In genomic region chr1:116231752-116232151, GRCh38 we compare ENCODE assay signal across 1 cellular context.
TF ChIP-seq lines count a peak whose summit lies in the region.

No MANE protein-coding gene starts in this region.

TF ChIP-seq in HepG2, 621 proteins besides CTCF, POLR2A, EP300 and RAD21:
- no peak for TF ChIP-seq TFAP4 (IDR thresholded peaks at IDR 0.05; ENCODE audit: borderline replicate concordance, low read depth)
- no peak for TF ChIP-seq THAP7 (CRISPR knock-in tag; IDR thresholded peaks at IDR 0.05)
- no peak for TF ChIP-seq ZNF629 (CRISPR knock-in tag; conservative IDR thresholded peaks at IDR 0.05)
- TF ChIP-seq NR2F2 (IDR thresholded peaks at IDR 0.05; ENCODE audit: borderline replicate concordance, low read depth) = no peak
- TF ChIP-seq DMTF1 (CRISPR knock-in tag; IDR thresholded peaks at IDR 0.05) = no peak
- TF ChIP-seq ATF7 (IDR thresholded peaks at IDR 0.05) = no peak
- no peak for TF ChIP-seq ATF7 (CRISPR knock-in tag; IDR thresholded peaks at IDR 0.05)
- no peak for TF ChIP-seq CREB1 (IDR thresholded peaks at IDR 0.05)
- no peak for TF ChIP-seq CREB1 (CRISPR knock-in tag; IDR thresholded peaks at IDR 0.05)
- TF ChIP-seq ZNF7 (CRISPR knock-in tag; IDR thresholded peaks at IDR 0.05) = no peak
- TF ChIP-seq IRX3 (CRISPR knock-in tag; IDR thresholded peaks at IDR 0.05; ENCODE audit: borderline replicate concordance, low read depth) = no peak
- TF ChIP-seq ZNF281 (CRISPR knock-in tag; IDR thresholded peaks at IDR 0.05; ENCODE audit: borderline replicate concordance) = no peak
- no peak for TF ChIP-seq SOX13 (IDR thresholded peaks at IDR 0.05)
- no peak for TF ChIP-seq SOX13 (CRISPR knock-in tag; conservative IDR thresholded peaks at IDR 0.05 in 1 of 2, IDR thresholded peaks at IDR 0.05 in 1 of 2)
- no peak for TF ChIP-seq ZBTB26 (CRISPR knock-in tag; IDR thresholded peaks at IDR 0.05; ENCODE audit: borderline replicate concordance)
- no peak for TF ChIP-seq MEIS1 (CRISPR knock-in tag; IDR thresholded peaks at IDR 0.05; ENCODE audit: borderline replicate concordance)
- no peak for TF ChIP-seq NONO (IDR thresholded peaks at IDR 0.05)
- TF ChIP-seq NONO (CRISPR knock-in tag; conservative IDR thresholded peaks at IDR 0.05) = no peak
- TF ChIP-seq GLMP (CRISPR knock-in tag; IDR thresholded peaks at IDR 0.05; ENCODE audit: borderline replicate concordance) = no peak
- TF ChIP-seq BCL6 (CRISPR knock-in tag; IDR thresholded peaks at IDR 0.05) = no peak
- TF ChIP-seq ZBTB34 (CRISPR knock-in tag; IDR thresholded peaks at IDR 0.05) = no peak
- no peak for TF ChIP-seq MTA3 (CRISPR knock-in tag; IDR thresholded peaks at IDR 0.05)
- TF ChIP-seq RELA (CRISPR knock-in tag; IDR thresholded peaks at IDR 0.05) = no peak
